11 cellular contexts compared by ENCODE assay signal in the genomic region with DNA sequence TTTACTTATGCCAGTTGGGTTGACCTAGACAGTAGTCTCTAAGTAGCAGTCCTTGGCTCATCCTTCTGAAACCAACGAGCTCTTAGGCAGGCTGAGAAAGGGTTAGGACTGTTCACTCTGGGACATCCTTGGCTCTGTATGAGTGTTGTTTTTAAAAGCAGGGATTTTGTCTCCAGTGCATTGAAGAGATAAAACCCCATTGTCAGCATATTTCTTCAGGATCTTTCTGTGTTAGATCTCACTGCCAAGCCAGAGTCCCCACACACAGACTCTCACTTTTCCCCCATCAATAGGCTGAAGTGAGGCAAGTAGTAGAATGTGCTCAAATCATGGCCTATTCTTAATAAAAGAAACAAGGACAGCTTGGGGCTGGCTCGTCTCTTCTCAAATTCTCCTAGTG.
"Had no signal": no experiment of that assay in that cellular context is flagged by ENCODE, and none has a peak within 500 bp of the region (broad histone marks: within the 10 kb centered on the region; RNA-seq: fewer than 3 reads in every experiment).

No MANE protein-coding gene starts in this region.

- DNase-seq: activated CD4-positive, alpha-beta T cell treated with anti-CD3 and anti-CD28 coated beads, Interleukin-2, amount 50 U/mL, for 1 hour; activated effector memory CD4-positive, alpha-beta T cell treated with anti-CD3 and anti-CD28 coated beads, Interleukin-2, amount 50 U/mL, for 16 hours; amygdala; left ventricle myocardium inferior; posterior cingulate gyrus; spleen; stimulated activated CD4-positive, alpha-beta T cell treated with anti-CD3 and anti-CD28 coated beads, Interleukin-1b, Interleukin-23, amount 100 ng/mL, for 48 hours; stimulated activated naive B cell treated with anti-CD40 and anti-IgM and Interleukin-4, amounts not matched to agents 10 μg/mL and 1 μg/mL and 100 μg/mL, for 72 hours had no signal

- H3K27me3 ChIP-seq: gastroesophageal sphincter, spleen had no signal

- H3K9me3 ChIP-seq: gastroesophageal sphincter, left ventricle myocardium inferior, spleen, tibial nerve had no signal

- H3K9me3 Mint-ChIP-seq: activated naive CD4-positive, alpha-beta T cell treated with anti-CD3 and anti-CD28 coated beads, Interleukin-2, amount 50 U/mL, for 72 hours; stimulated activated naive B cell treated with anti-CD40 and anti-IgM and Interleukin-4, amounts not matched to agents 10 μg/mL and 1 μg/mL and 100 μg/mL, for 72 hours had no signal

- H3K27ac ChIP-seq: tibial nerve had no signal

- H3K4me3 ChIP-seq: gastroesophageal sphincter, left ventricle myocardium inferior, tibial nerve had no signal

- ATAC-seq: activated naive CD4-positive, alpha-beta T cell treated with anti-CD3 and anti-CD28 coated beads, Interleukin-2, amount 50 U/mL, for 72 hours; gastroesophageal sphincter; stimulated activated naive B cell treated with anti-CD40 and anti-IgM and Interleukin-4, amounts not matched to agents 10 μg/mL and 1 μg/mL and 100 μg/mL, for 72 hours had no signal

- H3K4me3 Mint-ChIP-seq: stimulated activated naive B cell treated with anti-CD40 and anti-IgM and Interleukin-4, amounts not matched to agents 10 μg/mL and 1 μg/mL and 100 μg/mL, for 72 hours had no signal

- H3K36me3 Mint-ChIP-seq: activated naive CD4-positive, alpha-beta T cell treated with anti-CD3 and anti-CD28 coated beads, Interleukin-2, amount 50 U/mL, for 72 hours had no signal

- H3K36me3 ChIP-seq: gastroesophageal sphincter, left ventricle myocardium inferior, spleen, tibial nerve had no signal

- H3K27ac Mint-ChIP-seq: activated naive CD4-positive, alpha-beta T cell treated with anti-CD3 and anti-CD28 coated beads, Interleukin-2, amount 50 U/mL, for 72 hours; stimulated activated naive B cell treated with anti-CD40 and anti-IgM and Interleukin-4, amounts not matched to agents 10 μg/mL and 1 μg/mL and 100 μg/mL, for 72 hours had no signal

- H3K27me3 Mint-ChIP-seq: stimulated activated naive B cell treated with anti-CD40 and anti-IgM and Interleukin-4, amounts not matched to agents 10 μg/mL and 1 μg/mL and 100 μg/mL, for 72 hours had no signal
